1 cellular context compared by ENCODE assay signal in the genomic region with DNA sequence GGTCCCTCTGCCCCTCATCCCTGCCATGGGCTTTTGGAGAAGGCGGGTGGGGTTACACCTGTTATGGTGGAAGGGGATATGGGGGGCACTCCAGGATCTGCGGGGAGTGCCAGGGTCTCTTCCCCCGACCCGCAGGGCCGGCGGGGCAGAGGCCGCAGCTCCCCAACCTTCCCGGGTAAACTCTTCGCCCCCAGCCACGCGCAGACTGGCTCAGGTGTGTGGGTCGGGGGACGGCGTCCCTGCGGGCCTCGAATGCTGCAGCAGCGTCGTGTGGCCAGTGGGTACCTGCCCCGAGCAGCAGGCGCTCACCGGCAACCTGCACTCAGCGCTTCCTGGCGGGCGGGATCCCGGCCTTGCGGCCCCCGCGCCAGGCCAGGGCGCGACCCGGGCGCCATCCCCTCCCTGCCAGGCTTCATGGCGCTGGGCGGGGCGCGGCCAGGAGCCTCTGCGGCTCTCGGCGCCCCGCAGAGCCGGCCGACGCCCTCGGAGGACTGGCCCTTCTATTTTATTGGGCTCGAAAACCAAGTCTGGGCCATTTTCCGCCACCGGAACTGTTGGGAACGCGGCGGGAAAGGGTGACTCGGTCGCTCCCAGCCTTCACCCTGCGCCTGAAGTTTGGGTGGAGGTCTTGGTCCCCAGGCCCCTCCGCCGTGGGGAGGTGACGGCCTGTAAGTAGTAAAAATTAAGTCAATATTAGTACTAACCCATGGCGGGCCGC.
TF ChIP-seq lines count a peak whose summit lies in the region.

No MANE protein-coding gene starts in this region.

TF ChIP-seq in WTC11, 78 proteins besides CTCF, POLR2A, EP300 and RAD21 (continued from another document):
- TF ChIP-seq, protein P1, sequence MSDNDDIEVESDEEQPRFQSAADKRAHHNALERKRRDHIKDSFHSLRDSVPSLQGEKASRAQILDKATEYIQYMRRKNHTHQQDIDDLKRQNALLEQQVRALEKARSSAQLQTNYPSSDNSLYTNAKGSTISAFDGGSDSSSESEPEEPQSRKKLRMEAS (CRISPR knock-in tag; IDR thresholded peaks at IDR 0.05) = peak; percentile 82; the same call in 1 of the 2 replicates
- TF ChIP-seq E2F1 (CRISPR knock-in tag; IDR thresholded peaks at IDR 0.05) = peak; percentile 66; the same call in 1 of the 2 replicates
- peak; percentile 32; the same call in 1 of the 2 replicates for TF ChIP-seq NR2C2 (CRISPR knock-in tag; IDR thresholded peaks at IDR 0.05)
- TF ChIP-seq CDX4 (CRISPR knock-in tag; IDR thresholded peaks at IDR 0.05; ENCODE audit: borderline replicate concordance) = no peak
- peak; percentile 20; the same call in 1 of the 2 replicates for TF ChIP-seq ETV6 (CRISPR knock-in tag; IDR thresholded peaks at IDR 0.05)
- TF ChIP-seq, protein P2, sequence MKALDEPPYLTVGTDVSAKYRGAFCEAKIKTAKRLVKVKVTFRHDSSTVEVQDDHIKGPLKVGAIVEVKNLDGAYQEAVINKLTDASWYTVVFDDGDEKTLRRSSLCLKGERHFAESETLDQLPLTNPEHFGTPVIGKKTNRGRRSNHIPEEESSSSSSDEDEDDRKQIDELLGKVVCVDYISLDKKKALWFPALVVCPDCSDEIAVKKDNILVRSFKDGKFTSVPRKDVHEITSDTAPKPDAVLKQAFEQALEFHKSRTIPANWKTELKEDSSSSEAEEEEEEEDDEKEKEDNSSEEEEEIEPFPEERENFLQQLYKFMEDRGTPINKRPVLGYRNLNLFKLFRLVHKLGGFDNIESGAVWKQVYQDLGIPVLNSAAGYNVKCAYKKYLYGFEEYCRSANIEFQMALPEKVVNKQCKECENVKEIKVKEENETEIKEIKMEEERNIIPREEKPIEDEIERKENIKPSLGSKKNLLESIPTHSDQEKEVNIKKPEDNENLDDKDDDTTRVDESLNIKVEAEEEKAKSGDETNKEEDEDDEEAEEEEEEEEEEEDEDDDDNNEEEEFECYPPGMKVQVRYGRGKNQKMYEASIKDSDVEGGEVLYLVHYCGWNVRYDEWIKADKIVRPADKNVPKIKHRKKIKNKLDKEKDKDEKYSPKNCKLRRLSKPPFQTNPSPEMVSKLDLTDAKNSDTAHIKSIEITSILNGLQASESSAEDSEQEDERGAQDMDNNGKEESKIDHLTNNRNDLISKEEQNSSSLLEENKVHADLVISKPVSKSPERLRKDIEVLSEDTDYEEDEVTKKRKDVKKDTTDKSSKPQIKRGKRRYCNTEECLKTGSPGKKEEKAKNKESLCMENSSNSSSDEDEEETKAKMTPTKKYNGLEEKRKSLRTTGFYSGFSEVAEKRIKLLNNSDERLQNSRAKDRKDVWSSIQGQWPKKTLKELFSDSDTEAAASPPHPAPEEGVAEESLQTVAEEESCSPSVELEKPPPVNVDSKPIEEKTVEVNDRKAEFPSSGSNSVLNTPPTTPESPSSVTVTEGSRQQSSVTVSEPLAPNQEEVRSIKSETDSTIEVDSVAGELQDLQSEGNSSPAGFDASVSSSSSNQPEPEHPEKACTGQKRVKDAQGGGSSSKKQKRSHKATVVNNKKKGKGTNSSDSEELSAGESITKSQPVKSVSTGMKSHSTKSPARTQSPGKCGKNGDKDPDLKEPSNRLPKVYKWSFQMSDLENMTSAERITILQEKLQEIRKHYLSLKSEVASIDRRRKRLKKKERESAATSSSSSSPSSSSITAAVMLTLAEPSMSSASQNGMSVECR (CRISPR knock-in tag; IDR thresholded peaks at IDR 0.05; ENCODE audit: borderline replicate concordance) = no peak
- peak; percentile 57; the same call in 1 of the 2 replicates for TF ChIP-seq FOXP1 (CRISPR knock-in tag; IDR thresholded peaks at IDR 0.05; ENCODE audit: borderline replicate concordance)
- no peak for TF ChIP-seq NFYB (CRISPR knock-in tag; conservative IDR thresholded peaks at IDR 0.05; ENCODE audit: low read depth)
TF ChIP-seq in WTC11: peak in this region for 14.
